ENCODE assay signal across 20 cellular contexts in genomic region chr3:3189102-3189727, GRCh38. TPM values are rescaled to one million over a fixed set of nuclear protein-coding genes. Genes with fewer than 3 reads are reported as not detected.
A peak's percentile ranks its signal among the peaks of the same experiment; 100 is the strongest.
DNase-seq lines count a peak whose midpoint lies in the region; ATAC-seq lines count a peak whose summit lies in the region.
"Had no signal": no experiment of that assay in that cellular context is flagged by ENCODE, and none has a peak within 500 bp of the region (broad histone marks: within the 10 kb centered on the region; RNA-seq: fewer than 3 reads in every experiment).

No MANE protein-coding gene starts in this region.

- H3K4me1 ChIP-seq in adipocyte (ENCODE audit: control insufficient read depth, insufficient read depth, low read length) (no peaks in the 10 kb centered on the region), aorta (ENCODE audit: control insufficient read depth in 1 of 2, insufficient read depth in 2 of 2, low read length in 2 of 2) (no peaks in the 10 kb centered on the region)
- H3K4me1 ChIP-seq: pancreas had no signal

- H3K36me3 ChIP-seq in adipocyte (ENCODE audit: control insufficient read depth, insufficient read depth, low read length, severe bottlenecking), result no peaks in the 10 kb centered on the region
- no peaks in the 10 kb centered on the region for H3K36me3 ChIP-seq in aorta (ENCODE audit: control insufficient read depth in 1 of 2, insufficient read depth in 2 of 2, low read length in 1 of 2)
- H3K36me3 ChIP-seq: pancreas, thoracic aorta had no signal

- peaks cover 6% of the 10 kb centered on the region for H3K9me3 ChIP-seq in adipocyte (ENCODE audit: control insufficient read depth, low read length)
- H3K9me3 ChIP-seq in aorta (ENCODE audit: control insufficient read depth, low read length), result peaks cover 6% of the 10 kb centered on the region
- H3K9me3 ChIP-seq: pancreas had no signal

- H3K27me3 ChIP-seq in adipocyte (replicated peaks; ENCODE audit: control insufficient read depth, insufficient read depth, low read length) (peaks cover 14% of the 10 kb centered on the region), aorta (ENCODE audit: control insufficient read depth in 1 of 2, insufficient read depth in 2 of 2, low read length in 1 of 2) (no peaks in the 10 kb centered on the region)
- H3K27me3 ChIP-seq: pancreas had no signal

- ATAC-seq in left ventricle myocardium superior (peak; percentile 71), aorta (ENCODE audit: low FRiP score) (no peak), HG02571 (IDR thresholded peaks at IDR 0.05; ENCODE audit: unreplicated experiment) (no peak), GM21723 (IDR thresholded peaks at IDR 0.05; ENCODE audit: unreplicated experiment) (no peak)
- ATAC-seq: activated CD8-positive, alpha-beta T cell treated with anti-CD3 and anti-CD28 coated beads, Interleukin-2, amount 10 ng/mL, durations not matched to agents 7 days and 5 days; Panc1; pancreas had no signal

- 59 to 64% methylated on average over 1 of the region's 1 CpG for WGBS in aorta, 2 donors

- intact Hi-C loops in left ventricle myocardium superior (cut with micrococcal nuclease) (no loop called here), aorta (cut with DNase I) (no loop called here)

- DNase-seq in A172 (ENCODE audit: low spot score), result peak; percentile 35
- peak; percentile 0 for DNase-seq in GDM1 (lab: John Stamatoyannopoulos, UW)
- DNase-seq in adipocyte (ENCODE audit: low read depth), result peak; percentile 19
- no peak for DNase-seq in left ventricle myocardium superior
- DNase-seq in aorta, result no peak
- no peak for DNase-seq in NCI-H524 treated with DMSO at 0.1 percent for 48 hours (lab: John Stamatoyannopoulos, UW)
- DNase-seq: activated CD8-positive, alpha-beta T cell treated with anti-CD3 and anti-CD28 coated beads, Interleukin-2, amount 10 ng/mL, durations not matched to agents 7 days and 5 days; amygdala; COR-L47; endodermal cell; NCI-H2081 treated with DMSO at 0.1 percent for 48 hours; NCI-H748 treated with DMSO at 0.1 percent for 48 hours; pancreas; stimulated activated CD4-positive, alpha-beta T cell treated with anti-CD3 and anti-CD28 coated beads, Interleukin-4, amount 100 ng/mL, for 24 hours; stimulated activated CD8-positive, alpha-beta memory T cell treated with anti-CD3 and anti-CD28 coated beads, Interleukin-4, amount 100 ng/mL, for 48 hours; SW 1271 had no signal

- H3K9ac ChIP-seq in adipocyte (ENCODE audit: low read length), result no peak overlapping the region

- H3K4me3 ChIP-seq in adipocyte (ENCODE audit: low read length) (no peak overlapping the region), aorta (ENCODE audit: low read length in 2 of 2) (no peak overlapping the region)
- H3K4me3 ChIP-seq: pancreas, thoracic aorta had no signal

- H3K27ac ChIP-seq in aorta (ENCODE audit: low read depth in 1 of 2, low read length in 2 of 2), result no peak overlapping the region
- H3K27ac ChIP-seq: pancreas, thoracic aorta had no signal

RNA-seq across cellular contexts. Expression of gene CRBN, which starts 9.7 kb away (rescaled TPM):
- total RNA-seq in A172 (2014; rRNA removed; shearing (Covaris generic)), result 43.2 and 52.3 TPM in 2 replicates
- total RNA-seq in left ventricle myocardium superior, result 57.4 TPM
- total RNA-seq in aorta, result 10 to 100 TPM; 43.2 to 68.5 TPM
- 10 to 100 TPM; 28.3 to 50.6 TPM for polyA plus RNA-seq in aorta

Comparison
In these comparisons a context has a peak if more than half of its experiments do, and no peak if none do; other contexts are left out.
1. DNase-seq: peak in A172 (single experiment), GDM1 (single experiment) and adipocyte (single experiment); none in left ventricle myocardium superior (single experiment), aorta (0 of 2) and NCI-H524 treated with DMSO at 0.1 percent for 48 hours (single experiment).